In the genomic region with DNA sequence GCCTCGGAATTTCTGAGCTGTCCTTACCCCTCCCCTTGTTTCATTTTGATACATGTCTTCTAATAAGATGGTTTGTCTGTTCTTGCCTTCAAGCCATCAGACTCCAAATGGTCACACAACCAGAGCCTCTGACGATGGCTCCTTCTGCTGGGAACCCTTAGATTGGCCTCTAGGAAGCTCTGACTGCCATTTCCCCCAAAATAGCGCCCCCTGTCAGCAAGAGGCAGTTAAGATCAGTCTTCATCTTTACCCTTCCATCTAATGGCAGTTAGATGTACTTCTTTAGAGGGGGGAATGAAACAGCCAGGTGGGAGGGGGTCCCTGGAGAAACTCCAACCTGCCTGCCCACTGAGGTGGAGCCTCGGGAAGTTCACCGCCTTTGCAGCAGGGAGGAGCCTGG, we compare ENCODE assay signal across 1 cellular context.
TF ChIP-seq lines count a peak whose summit lies in the region.

No MANE protein-coding gene starts in this region.

TF ChIP-seq in GM12878, 131 proteins besides CTCF, POLR2A, EP300 and RAD21 (continued from another document):
- TF ChIP-seq CHD4 (IDR thresholded peaks at IDR 0.05) (no peak), CBFB (IDR thresholded peaks at IDR 0.05; ENCODE audit: low read depth) (no peak), SP1 (IDR thresholded peaks at IDR 0.05; ENCODE audit: low read depth, low read length) (no peak), EZH2 (IDR thresholded peaks at IDR 0.05; ENCODE audit: borderline replicate concordance, control insufficient read depth, low read depth, low read length) (no peak), CEBPB (IDR thresholded peaks at IDR 0.05; ENCODE audit: borderline replicate concordance in 1 of 2, low read depth in 2 of 2, low read length in 2 of 2) (no peak), NBN (IDR thresholded peaks at IDR 0.05) (no peak), PML (IDR thresholded peaks at IDR 0.05; ENCODE audit: low read length) (no peak), GATAD2B (conservative IDR thresholded peaks at IDR 0.05; ENCODE audit: low read depth) (no peak), ZNF384 (IDR thresholded peaks at IDR 0.05; ENCODE audit: borderline replicate concordance, low read depth, low read length) (no peak)
- TF ChIP-seq, protein P1, sequence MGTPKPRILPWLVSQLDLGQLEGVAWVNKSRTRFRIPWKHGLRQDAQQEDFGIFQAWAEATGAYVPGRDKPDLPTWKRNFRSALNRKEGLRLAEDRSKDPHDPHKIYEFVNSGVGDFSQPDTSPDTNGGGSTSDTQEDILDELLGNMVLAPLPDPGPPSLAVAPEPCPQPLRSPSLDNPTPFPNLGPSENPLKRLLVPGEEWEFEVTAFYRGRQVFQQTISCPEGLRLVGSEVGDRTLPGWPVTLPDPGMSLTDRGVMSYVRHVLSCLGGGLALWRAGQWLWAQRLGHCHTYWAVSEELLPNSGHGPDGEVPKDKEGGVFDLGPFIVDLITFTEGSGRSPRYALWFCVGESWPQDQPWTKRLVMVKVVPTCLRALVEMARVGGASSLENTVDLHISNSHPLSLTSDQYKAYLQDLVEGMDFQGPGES (IDR thresholded peaks at IDR 0.05), result no peak
- TF ChIP-seq, protein P2, sequence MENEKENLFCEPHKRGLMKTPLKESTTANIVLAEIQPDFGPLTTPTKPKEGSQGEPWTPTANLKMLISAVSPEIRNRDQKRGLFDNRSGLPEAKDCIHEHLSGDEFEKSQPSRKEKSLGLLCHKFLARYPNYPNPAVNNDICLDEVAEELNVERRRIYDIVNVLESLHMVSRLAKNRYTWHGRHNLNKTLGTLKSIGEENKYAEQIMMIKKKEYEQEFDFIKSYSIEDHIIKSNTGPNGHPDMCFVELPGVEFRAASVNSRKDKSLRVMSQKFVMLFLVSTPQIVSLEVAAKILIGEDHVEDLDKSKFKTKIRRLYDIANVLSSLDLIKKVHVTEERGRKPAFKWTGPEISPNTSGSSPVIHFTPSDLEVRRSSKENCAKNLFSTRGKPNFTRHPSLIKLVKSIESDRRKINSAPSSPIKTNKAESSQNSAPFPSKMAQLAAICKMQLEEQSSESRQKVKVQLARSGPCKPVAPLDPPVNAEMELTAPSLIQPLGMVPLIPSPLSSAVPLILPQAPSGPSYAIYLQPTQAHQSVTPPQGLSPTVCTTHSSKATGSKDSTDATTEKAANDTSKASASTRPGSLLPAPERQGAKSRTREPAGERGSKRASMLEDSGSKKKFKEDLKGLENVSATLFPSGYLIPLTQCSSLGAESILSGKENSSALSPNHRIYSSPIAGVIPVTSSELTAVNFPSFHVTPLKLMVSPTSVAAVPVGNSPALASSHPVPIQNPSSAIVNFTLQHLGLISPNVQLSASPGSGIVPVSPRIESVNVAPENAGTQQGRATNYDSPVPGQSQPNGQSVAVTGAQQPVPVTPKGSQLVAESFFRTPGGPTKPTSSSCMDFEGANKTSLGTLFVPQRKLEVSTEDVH (IDR thresholded peaks at IDR 0.05; ENCODE audit: low read depth, partially characterized antibody), result no peak
- TF ChIP-seq, protein P3, sequence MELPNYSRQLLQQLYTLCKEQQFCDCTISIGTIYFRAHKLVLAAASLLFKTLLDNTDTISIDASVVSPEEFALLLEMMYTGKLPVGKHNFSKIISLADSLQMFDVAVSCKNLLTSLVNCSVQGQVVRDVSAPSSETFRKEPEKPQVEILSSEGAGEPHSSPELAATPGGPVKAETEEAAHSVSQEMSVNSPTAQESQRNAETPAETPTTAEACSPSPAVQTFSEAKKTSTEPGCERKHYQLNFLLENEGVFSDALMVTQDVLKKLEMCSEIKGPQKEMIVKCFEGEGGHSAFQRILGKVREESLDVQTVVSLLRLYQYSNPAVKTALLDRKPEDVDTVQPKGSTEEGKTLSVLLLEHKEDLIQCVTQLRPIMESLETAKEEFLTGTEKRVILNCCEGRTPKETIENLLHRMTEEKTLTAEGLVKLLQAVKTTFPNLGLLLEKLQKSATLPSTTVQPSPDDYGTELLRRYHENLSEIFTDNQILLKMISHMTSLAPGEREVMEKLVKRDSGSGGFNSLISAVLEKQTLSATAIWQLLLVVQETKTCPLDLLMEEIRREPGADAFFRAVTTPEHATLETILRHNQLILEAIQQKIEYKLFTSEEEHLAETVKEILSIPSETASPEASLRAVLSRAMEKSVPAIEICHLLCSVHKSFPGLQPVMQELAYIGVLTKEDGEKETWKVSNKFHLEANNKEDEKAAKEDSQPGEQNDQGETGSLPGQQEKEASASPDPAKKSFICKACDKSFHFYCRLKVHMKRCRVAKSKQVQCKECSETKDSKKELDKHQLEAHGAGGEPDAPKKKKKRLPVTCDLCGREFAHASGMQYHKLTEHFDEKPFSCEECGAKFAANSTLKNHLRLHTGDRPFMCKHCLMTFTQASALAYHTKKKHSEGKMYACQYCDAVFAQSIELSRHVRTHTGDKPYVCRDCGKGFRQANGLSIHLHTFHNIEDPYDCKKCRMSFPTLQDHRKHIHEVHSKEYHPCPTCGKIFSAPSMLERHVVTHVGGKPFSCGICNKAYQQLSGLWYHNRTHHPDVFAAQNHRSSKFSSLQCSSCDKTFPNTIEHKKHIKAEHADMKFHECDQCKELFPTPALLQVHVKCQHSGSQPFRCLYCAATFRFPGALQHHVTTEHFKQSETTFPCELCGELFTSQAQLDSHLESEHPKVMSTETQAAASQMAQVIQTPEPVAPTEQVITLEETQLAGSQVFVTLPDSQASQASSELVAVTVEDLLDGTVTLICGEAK (IDR thresholded peaks at IDR 0.05; ENCODE audit: borderline replicate concordance), result no peak
- TF ChIP-seq, protein P4, sequence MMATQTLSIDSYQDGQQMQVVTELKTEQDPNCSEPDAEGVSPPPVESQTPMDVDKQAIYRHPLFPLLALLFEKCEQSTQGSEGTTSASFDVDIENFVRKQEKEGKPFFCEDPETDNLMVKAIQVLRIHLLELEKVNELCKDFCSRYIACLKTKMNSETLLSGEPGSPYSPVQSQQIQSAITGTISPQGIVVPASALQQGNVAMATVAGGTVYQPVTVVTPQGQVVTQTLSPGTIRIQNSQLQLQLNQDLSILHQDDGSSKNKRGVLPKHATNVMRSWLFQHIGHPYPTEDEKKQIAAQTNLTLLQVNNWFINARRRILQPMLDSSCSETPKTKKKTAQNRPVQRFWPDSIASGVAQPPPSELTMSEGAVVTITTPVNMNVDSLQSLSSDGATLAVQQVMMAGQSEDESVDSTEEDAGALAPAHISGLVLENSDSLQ (IDR thresholded peaks at IDR 0.05), result no peak
- TF ChIP-seq, protein P5, sequence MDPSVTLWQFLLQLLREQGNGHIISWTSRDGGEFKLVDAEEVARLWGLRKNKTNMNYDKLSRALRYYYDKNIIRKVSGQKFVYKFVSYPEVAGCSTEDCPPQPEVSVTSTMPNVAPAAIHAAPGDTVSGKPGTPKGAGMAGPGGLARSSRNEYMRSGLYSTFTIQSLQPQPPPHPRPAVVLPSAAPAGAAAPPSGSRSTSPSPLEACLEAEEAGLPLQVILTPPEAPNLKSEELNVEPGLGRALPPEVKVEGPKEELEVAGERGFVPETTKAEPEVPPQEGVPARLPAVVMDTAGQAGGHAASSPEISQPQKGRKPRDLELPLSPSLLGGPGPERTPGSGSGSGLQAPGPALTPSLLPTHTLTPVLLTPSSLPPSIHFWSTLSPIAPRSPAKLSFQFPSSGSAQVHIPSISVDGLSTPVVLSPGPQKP (IDR thresholded peaks at IDR 0.05; ENCODE audit: low read depth, low read length), result no peak
- TF ChIP-seq, protein P6, sequence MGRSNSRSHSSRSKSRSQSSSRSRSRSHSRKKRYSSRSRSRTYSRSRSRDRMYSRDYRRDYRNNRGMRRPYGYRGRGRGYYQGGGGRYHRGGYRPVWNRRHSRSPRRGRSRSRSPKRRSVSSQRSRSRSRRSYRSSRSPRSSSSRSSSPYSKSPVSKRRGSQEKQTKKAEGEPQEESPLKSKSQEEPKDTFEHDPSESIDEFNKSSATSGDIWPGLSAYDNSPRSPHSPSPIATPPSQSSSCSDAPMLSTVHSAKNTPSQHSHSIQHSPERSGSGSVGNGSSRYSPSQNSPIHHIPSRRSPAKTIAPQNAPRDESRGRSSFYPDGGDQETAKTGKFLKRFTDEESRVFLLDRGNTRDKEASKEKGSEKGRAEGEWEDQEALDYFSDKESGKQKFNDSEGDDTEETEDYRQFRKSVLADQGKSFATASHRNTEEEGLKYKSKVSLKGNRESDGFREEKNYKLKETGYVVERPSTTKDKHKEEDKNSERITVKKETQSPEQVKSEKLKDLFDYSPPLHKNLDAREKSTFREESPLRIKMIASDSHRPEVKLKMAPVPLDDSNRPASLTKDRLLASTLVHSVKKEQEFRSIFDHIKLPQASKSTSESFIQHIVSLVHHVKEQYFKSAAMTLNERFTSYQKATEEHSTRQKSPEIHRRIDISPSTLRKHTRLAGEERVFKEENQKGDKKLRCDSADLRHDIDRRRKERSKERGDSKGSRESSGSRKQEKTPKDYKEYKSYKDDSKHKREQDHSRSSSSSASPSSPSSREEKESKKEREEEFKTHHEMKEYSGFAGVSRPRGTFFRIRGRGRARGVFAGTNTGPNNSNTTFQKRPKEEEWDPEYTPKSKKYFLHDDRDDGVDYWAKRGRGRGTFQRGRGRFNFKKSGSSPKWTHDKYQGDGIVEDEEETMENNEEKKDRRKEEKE (IDR thresholded peaks at IDR 0.05), result no peak
